11 cellular contexts compared by ENCODE assay signal in the genomic region with DNA sequence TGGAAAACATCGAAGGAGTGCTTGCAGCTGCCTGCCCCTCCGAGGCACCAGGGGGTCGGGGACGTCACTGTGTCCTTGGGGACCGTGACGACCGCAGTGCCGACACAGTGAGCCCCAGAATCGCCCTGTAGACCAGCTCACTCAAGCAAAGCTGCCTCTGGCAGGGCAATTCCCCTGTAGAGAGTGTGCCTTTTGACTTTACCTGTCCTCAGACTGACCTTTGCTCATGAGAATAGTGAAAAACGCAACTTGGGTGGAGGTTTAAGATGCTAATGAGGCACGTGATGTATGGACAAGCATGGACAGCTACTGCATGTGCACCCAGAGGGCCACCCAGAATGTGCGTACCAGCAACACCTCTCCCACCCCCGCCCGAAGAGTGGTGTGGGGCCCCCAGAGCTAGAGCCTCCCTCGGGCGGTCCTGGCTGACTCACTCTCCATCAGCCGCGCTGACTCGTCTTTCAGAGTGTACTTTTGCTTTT.
DNase-seq lines count a peak whose midpoint lies in the region; ATAC-seq, FAIRE-seq and TF ChIP-seq lines count a peak whose summit lies in the region.
"Had no signal": no experiment of that assay in that cellular context is flagged by ENCODE, and none has a peak within 500 bp of the region (broad histone marks: within the 10 kb centered on the region; RNA-seq: fewer than 3 reads in every experiment).

No MANE protein-coding gene starts in this region.

- CTCF ChIA-PET in A549 (lab: Yijun Ruan, JAX), result interaction anchor here (0.5 to 0.9 kb wide), 3 partner anchors 12 to 270 kb away, joined by 3 read pairs; no protein-coding TSS in a partner anchor
- CTCF ChIA-PET in activated CD4-positive, alpha-beta T cell treated with anti-CD3 and anti-CD28 coated beads for 36 hours (lab: Charles Lee), result interaction anchor here (0.6 kb wide), 2 partner anchors 18 to 44 kb away, joined by 3 read pairs; no protein-coding TSS in a partner anchor

- H3K9me3 Mint-ChIP-seq in activated CD4-positive, alpha-beta T cell treated with anti-CD3 and anti-CD28 coated beads for 36 hours (ENCODE audit: low read depth), result no peaks in the 10 kb centered on the region

- peak overlapping the region; percentile 61 for H3K4me2 ChIP-seq in A549

- no peaks in the 10 kb centered on the region for H3K27me3 ChIP-seq in bronchial epithelial cell (ENCODE audit: control insufficient read depth, insufficient read depth, low read length)
- H3K27me3 ChIP-seq: Peyer's patch had no signal

- H3K27me3 Mint-ChIP-seq in activated CD4-positive, alpha-beta T cell treated with anti-CD3 and anti-CD28 coated beads for 36 hours, result peaks cover 9% of the 10 kb centered on the region

- no peak overlapping the region for H3K27ac Mint-ChIP-seq in activated CD4-positive, alpha-beta T cell treated with anti-CD3 and anti-CD28 coated beads for 36 hours

- no peak overlapping the region for H3K27ac ChIP-seq in A549
- H3K27ac ChIP-seq: Peyer's patch had no signal

- TF ChIP-seq CTCF in A549 (IDR thresholded peaks at IDR 0.05) (no peak), bronchial epithelial cell (IDR thresholded peaks at IDR 0.05; ENCODE audit: insufficient read depth, low read length, severe bottlenecking) (no peak)

- H3K36me3 ChIP-seq in bronchial epithelial cell (ENCODE audit: control insufficient read depth, insufficient read depth, low read length), result no peaks in the 10 kb centered on the region
- H3K36me3 ChIP-seq: Peyer's patch had no signal

- H3K4me3 ChIP-seq in A549 (peak overlapping the region; percentile 3; the same call in 1 of the 3 replicates), bronchial epithelial cell (ENCODE audit: low read depth, low read length) (no peak overlapping the region)
- H3K4me3 ChIP-seq: Peyer's patch had no signal

- DNase-seq in A549 (ENCODE audit: low read depth in 1 of 2, low spot score in 1 of 2), result no peak
- DNase-seq in bronchial epithelial cell (ENCODE audit: low read depth), result peak; percentile 23
- no peak for DNase-seq in activated CD4-positive, alpha-beta T cell treated with anti-CD3 and anti-CD28 coated beads for 36 hours
- DNase-seq in mucosa of gallbladder (ENCODE audit: low spot score), result no peak
- no peak for DNase-seq in NCI-H345 (lab: John Stamatoyannopoulos, UW)
- DNase-seq: mesendoderm, NCI-H1092 had no signal

- no peak for TF ChIP-seq POLR2A in A549 (IDR thresholded peaks at IDR 0.05; ENCODE audit: low read length)

- H3K36me3 Mint-ChIP-seq in activated CD4-positive, alpha-beta T cell treated with anti-CD3 and anti-CD28 coated beads for 36 hours (ENCODE audit: low read depth), result no peaks in the 10 kb centered on the region

- ATAC-seq in A549 (peak; percentile 58 to 68; a peak in 5 of 6 replicates), GM19043 (IDR thresholded peaks at IDR 0.05; ENCODE audit: low read depth, unreplicated experiment) (peak; percentile 85), HG03060 (IDR thresholded peaks at IDR 0.05; ENCODE audit: low read depth, unreplicated experiment) (peak; percentile 75), GM19035 (IDR thresholded peaks at IDR 0.05; ENCODE audit: unreplicated experiment) (no peak)
- ATAC-seq in activated CD4-positive, alpha-beta T cell treated with anti-CD3 and anti-CD28 coated beads for 36 hours, result no peak

- H3K4me3 Mint-ChIP-seq in activated CD4-positive, alpha-beta T cell treated with anti-CD3 and anti-CD28 coated beads for 36 hours, result no peak overlapping the region

- H3K4me1 Mint-ChIP-seq in activated CD4-positive, alpha-beta T cell treated with anti-CD3 and anti-CD28 coated beads for 36 hours, result no peaks in the 10 kb centered on the region

- FAIRE-seq in A549 (lab: Jason Lieb, UNC), result no peak
- FAIRE-seq in bronchial epithelial cell (lab: Jason Lieb, UNC), result no peak

- intact Hi-C loops in activated CD4-positive, alpha-beta T cell treated with anti-CD3 and anti-CD28 coated beads for 36 hours (cut with DNase I, micrococcal nuclease), result no loop called here

- 0 out of 3 replicates have a peak, but pooled peaks cover 7% of the 10 kb centered on the region for H3K4me1 ChIP-seq in A549
- H3K4me1 ChIP-seq: Peyer's patch had no signal

- H3K9me3 ChIP-seq in A549, result no peaks in the 10 kb centered on the region
- H3K9me3 ChIP-seq: Peyer's patch had no signal

- WGBS in A549 (ENCODE audit: missing lambda C conversion rate), result 15% methylated on average over 10 of the region's 19 CpGs

- POLR2A ChIA-PET in A549 (lab: Yijun Ruan, JAX), result no interaction called here
- POLR2A ChIA-PET in activated CD4-positive, alpha-beta T cell treated with anti-CD3 and anti-CD28 coated beads for 36 hours (lab: Charles Lee), result no interaction called here

- TF ChIP-seq EP300 in A549 (IDR thresholded peaks at IDR 0.05), result no peak

- no peak for TF ChIP-seq RAD21 in A549 (conservative IDR thresholded peaks at IDR 0.05 in 1 of 2, IDR thresholded peaks at IDR 0.05 in 1 of 2)

TF ChIP-seq in A549, 52 proteins besides CTCF, POLR2A, EP300 and RAD21:
- TF ChIP-seq HOXA7 (CRISPR knock-in tag; IDR thresholded peaks at IDR 0.05) (no peak), NR3C1 (IDR thresholded peaks at IDR 0.05) (no peak), SMC3 (IDR thresholded peaks at IDR 0.05) (no peak), CHD2 (IDR thresholded peaks at IDR 0.05; ENCODE audit: low read length, partially characterized antibody) (no peak), KDM1A (IDR thresholded peaks at IDR 0.05; ENCODE audit: low read depth) (no peak), JUN (IDR thresholded peaks at IDR 0.05) (no peak), JUNB (IDR thresholded peaks at IDR 0.05) (no peak), MAFK (IDR thresholded peaks at IDR 0.05; ENCODE audit: partially characterized antibody) (no peak), ZC3H11A (IDR thresholded peaks at IDR 0.05) (no peak), TP53 (CRISPR knock-in tag; IDR thresholded peaks at IDR 0.05) (no peak), BHLHE40 (IDR thresholded peaks at IDR 0.05; ENCODE audit: low read depth, low read length) (no peak), MAZ (IDR thresholded peaks at IDR 0.05; ENCODE audit: borderline replicate concordance, low read depth, low read length) (no peak), HEYL (CRISPR knock-in tag; IDR thresholded peaks at IDR 0.05) (no peak), HDAC2 (IDR thresholded peaks at IDR 0.05) (no peak)
- TF ChIP-seq, protein P1, sequence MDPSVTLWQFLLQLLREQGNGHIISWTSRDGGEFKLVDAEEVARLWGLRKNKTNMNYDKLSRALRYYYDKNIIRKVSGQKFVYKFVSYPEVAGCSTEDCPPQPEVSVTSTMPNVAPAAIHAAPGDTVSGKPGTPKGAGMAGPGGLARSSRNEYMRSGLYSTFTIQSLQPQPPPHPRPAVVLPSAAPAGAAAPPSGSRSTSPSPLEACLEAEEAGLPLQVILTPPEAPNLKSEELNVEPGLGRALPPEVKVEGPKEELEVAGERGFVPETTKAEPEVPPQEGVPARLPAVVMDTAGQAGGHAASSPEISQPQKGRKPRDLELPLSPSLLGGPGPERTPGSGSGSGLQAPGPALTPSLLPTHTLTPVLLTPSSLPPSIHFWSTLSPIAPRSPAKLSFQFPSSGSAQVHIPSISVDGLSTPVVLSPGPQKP (IDR thresholded peaks at IDR 0.05; ENCODE audit: low read depth, low read length), result no peak
- TF ChIP-seq, protein P2, sequence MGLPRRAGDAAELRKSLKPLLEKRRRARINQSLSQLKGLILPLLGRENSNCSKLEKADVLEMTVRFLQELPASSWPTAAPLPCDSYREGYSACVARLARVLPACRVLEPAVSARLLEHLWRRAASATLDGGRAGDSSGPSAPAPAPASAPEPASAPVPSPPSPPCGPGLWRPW (IDR thresholded peaks at IDR 0.05), result no peak
- TF ChIP-seq, protein P3, sequence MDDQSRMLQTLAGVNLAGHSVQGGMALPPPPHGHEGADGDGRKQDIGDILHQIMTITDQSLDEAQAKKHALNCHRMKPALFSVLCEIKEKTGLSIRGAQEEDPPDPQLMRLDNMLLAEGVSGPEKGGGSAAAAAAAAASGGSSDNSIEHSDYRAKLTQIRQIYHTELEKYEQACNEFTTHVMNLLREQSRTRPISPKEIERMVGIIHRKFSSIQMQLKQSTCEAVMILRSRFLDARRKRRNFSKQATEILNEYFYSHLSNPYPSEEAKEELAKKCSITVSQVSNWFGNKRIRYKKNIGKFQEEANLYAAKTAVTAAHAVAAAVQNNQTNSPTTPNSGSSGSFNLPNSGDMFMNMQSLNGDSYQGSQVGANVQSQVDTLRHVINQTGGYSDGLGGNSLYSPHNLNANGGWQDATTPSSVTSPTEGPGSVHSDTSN (IDR thresholded peaks at IDR 0.05), result no peak

Comparison
In these comparisons a context has a peak if more than half of its experiments do, and no peak if none do; other contexts are left out.
1. ATAC-seq: peak in A549 (2 of 2), GM19043 (single experiment) and HG03060 (single experiment); none in GM19035 (single experiment) and activated CD4-positive, alpha-beta T cell treated with anti-CD3 and anti-CD28 coated beads for 36 hours (single experiment).